In the genomic region with DNA sequence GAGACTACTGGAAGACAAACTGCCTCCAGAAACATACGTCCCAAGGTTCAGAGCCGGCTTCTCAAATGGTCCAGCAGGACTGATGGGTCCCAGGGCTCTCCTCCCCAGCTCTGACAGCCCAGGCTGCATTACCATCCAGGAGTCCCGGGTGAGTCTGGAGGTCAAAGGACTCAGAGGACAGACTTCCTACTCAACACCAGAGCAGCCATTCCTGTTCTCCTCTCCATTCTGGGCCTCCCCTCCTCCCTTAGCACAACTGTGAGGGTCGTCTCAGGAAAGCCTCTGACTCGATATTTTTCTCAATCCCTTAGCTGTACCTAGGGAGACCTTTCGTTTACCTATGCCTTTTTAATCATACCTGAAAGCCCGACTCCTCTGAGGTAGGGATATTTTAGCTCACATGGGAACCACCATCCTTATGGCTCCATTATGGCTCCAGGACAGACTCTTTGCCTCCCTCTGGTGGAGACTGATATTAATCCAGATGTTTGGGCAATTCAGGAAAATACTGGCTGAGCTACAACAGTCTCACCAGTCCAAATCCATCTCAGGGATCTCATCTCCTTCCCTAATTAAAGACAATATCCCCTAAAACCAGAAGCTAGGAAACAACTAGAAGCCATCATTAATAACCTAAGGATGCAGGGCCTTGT, we compare ENCODE assay signal across 1 cellular context.
A peak's percentile ranks its signal among the peaks of the same experiment; 100 is the strongest.
TF ChIP-seq lines count a peak whose summit lies in the region.

No MANE protein-coding gene starts in this region.

TF ChIP-seq in HEK293, 187 proteins besides CTCF, POLR2A, EP300 and RAD21:
- 0 out of 2 replicates have a peak, but pooled peaks have one; percentile 4 for TF ChIP-seq ZNF654 (tag by site-specific recombination; IDR thresholded peaks at IDR 0.05; ENCODE audit: low read depth)
TF ChIP-seq in HEK293: peak in this region for 1; not testable (repeated sequence) for 186.
